ENCODE assay signal across 2 cellular contexts in the genomic region with DNA sequence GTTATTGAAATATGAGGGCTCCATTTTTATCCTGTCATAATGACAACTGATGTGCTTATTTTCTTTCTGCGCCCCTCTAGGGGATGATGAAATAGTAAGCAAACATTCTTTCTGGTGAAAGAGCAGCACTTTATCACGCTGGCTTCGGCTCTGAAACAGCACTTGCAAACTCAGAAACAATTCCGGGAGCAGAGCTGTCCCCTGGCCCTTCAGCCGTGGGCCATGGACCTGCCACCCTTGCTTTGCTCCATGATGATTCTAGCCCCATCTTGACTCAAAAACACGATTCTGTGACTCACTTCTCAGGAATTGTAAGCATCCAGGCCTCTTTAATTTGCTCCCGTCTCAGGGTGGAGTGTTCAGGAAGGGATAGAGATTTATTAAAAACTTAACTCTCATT.
TF ChIP-seq lines count a peak whose summit lies in the region.

No MANE protein-coding gene starts in this region.

TF ChIP-seq in GM23338, 12 proteins besides CTCF, POLR2A, EP300 and RAD21 (continues in another document):
- no peak for TF ChIP-seq ZNF331 (CRISPR knock-in tag; IDR thresholded peaks at IDR 0.05; ENCODE audit: low read depth)
- no peak for TF ChIP-seq ZNF114 (CRISPR knock-in tag; IDR thresholded peaks at IDR 0.05)
- no peak for TF ChIP-seq POLR2AphosphoS5 (IDR thresholded peaks at IDR 0.05; ENCODE audit: low read depth)
- TF ChIP-seq NANOG (IDR thresholded peaks at IDR 0.05; ENCODE audit: borderline replicate concordance) = no peak
- TF ChIP-seq CREB1 (CRISPR knock-in tag; IDR thresholded peaks at IDR 0.05; ENCODE audit: low read depth) = no peak
- no peak for TF ChIP-seq EZH2phosphoT487 (IDR thresholded peaks at IDR 0.05; ENCODE audit: unreplicated experiment)
- TF ChIP-seq, protein P1, sequence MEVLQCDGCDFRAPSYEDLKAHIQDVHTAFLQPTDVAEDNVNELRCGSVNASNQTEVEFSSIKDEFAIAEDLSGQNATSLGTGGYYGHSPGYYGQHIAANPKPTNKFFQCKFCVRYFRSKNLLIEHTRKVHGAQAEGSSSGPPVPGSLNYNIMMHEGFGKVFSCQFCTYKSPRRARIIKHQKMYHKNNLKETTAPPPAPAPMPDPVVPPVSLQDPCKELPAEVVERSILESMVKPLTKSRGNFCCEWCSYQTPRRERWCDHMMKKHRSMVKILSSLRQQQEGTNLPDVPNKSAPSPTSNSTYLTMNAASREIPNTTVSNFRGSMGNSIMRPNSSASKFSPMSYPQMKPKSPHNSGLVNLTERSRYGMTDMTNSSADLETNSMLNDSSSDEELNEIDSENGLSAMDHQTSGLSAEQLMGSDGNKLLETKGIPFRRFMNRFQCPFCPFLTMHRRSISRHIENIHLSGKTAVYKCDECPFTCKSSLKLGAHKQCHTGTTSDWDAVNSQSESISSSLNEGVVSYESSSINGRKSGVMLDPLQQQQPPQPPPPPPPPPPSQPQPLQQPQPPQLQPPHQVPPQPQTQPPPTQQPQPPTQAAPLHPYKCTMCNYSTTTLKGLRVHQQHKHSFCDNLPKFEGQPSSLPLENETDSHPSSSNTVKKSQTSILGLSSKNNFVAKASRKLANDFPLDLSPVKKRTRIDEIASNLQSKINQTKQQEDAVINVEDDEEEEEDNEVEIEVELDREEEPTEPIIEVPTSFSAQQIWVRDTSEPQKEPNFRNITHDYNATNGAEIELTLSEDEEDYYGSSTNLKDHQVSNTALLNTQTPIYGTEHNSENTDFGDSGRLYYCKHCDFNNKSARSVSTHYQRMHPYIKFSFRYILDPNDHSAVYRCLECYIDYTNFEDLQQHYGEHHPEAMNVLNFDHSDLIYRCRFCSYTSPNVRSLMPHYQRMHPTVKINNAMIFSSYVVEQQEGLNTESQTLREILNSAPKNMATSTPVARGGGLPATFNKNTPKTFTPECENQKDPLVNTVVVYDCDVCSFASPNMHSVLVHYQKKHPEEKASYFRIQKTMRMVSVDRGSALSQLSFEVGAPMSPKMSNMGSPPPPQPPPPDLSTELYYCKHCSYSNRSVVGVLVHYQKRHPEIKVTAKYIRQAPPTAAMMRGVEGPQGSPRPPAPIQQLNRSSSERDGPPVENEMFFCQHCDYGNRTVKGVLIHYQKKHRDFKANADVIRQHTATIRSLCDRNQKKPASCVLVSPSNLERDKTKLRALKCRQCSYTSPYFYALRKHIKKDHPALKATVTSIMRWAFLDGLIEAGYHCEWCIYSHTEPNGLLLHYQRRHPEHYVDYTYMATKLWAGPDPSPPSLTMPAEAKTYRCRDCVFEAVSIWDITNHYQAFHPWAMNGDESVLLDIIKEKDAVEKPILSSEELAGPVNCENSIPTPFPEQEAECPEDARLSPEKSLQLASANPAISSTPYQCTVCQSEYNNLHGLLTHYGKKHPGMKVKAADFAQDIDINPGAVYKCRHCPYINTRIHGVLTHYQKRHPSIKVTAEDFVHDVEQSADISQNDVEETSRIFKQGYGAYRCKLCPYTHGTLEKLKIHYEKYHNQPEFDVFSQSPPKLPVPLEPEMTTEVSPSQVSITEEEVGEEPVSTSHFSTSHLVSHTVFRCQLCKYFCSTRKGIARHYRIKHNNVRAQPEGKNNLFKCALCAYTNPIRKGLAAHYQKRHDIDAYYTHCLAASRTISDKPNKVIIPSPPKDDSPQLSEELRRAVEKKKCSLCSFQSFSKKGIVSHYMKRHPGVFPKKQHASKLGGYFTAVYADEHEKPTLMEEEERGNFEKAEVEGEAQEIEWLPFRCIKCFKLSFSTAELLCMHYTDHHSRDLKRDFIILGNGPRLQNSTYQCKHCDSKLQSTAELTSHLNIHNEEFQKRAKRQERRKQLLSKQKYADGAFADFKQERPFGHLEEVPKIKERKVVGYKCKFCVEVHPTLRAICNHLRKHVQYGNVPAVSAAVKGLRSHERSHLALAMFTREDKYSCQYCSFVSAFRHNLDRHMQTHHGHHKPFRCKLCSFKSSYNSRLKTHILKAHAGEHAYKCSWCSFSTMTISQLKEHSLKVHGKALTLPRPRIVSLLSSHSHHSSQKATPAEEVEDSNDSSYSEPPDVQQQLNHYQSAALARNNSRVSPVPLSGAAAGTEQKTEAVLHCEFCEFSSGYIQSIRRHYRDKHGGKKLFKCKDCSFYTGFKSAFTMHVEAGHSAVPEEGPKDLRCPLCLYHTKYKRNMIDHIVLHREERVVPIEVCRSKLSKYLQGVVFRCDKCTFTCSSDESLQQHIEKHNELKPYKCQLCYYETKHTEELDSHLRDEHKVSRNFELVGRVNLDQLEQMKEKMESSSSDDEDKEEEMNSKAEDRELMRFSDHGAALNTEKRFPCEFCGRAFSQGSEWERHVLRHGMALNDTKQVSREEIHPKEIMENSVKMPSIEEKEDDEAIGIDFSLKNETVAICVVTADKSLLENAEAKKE (CRISPR knock-in tag; IDR thresholded peaks at IDR 0.05) = no peak
- no peak for TF ChIP-seq EZH2 (IDR thresholded peaks at IDR 0.05; ENCODE audit: low read depth, unreplicated experiment)
- no peak for TF ChIP-seq STAT1 (IDR thresholded peaks at IDR 0.05; ENCODE audit: unreplicated experiment)
- no peak for TF ChIP-seq JUNB (IDR thresholded peaks at IDR 0.05; ENCODE audit: unreplicated experiment)
- TF ChIP-seq, protein P2, sequence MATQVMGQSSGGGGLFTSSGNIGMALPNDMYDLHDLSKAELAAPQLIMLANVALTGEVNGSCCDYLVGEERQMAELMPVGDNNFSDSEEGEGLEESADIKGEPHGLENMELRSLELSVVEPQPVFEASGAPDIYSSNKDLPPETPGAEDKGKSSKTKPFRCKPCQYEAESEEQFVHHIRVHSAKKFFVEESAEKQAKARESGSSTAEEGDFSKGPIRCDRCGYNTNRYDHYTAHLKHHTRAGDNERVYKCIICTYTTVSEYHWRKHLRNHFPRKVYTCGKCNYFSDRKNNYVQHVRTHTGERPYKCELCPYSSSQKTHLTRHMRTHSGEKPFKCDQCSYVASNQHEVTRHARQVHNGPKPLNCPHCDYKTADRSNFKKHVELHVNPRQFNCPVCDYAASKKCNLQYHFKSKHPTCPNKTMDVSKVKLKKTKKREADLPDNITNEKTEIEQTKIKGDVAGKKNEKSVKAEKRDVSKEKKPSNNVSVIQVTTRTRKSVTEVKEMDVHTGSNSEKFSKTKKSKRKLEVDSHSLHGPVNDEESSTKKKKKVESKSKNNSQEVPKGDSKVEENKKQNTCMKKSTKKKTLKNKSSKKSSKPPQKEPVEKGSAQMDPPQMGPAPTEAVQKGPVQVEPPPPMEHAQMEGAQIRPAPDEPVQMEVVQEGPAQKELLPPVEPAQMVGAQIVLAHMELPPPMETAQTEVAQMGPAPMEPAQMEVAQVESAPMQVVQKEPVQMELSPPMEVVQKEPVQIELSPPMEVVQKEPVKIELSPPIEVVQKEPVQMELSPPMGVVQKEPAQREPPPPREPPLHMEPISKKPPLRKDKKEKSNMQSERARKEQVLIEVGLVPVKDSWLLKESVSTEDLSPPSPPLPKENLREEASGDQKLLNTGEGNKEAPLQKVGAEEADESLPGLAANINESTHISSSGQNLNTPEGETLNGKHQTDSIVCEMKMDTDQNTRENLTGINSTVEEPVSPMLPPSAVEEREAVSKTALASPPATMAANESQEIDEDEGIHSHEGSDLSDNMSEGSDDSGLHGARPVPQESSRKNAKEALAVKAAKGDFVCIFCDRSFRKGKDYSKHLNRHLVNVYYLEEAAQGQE (IDR thresholded peaks at IDR 0.05; ENCODE audit: unreplicated experiment) = no peak

TF ChIP-seq in K562, 482 proteins besides CTCF, POLR2A, EP300 and RAD21:
- no peak for TF ChIP-seq SP2 (IDR thresholded peaks at IDR 0.05; ENCODE audit: extremely low read depth, low read depth, low read length, poor library complexity, severe bottlenecking)
- TF ChIP-seq NR2C2 (CRISPR knock-in tag; IDR thresholded peaks at IDR 0.05) = no peak
- peak; percentile 23; the same call in 1 of the 2 replicates for TF ChIP-seq NR2C2 (tag; IDR thresholded peaks at IDR 0.05)
- no peak for TF ChIP-seq CEBPG (CRISPR knock-in tag; IDR thresholded peaks at IDR 0.05)
- TF ChIP-seq CEBPG (tag; conservative IDR thresholded peaks at IDR 0.05 in 1 of 2, IDR thresholded peaks at IDR 0.05 in 1 of 2) = peak; percentile 62 to 78
- TF ChIP-seq, protein P3, sequence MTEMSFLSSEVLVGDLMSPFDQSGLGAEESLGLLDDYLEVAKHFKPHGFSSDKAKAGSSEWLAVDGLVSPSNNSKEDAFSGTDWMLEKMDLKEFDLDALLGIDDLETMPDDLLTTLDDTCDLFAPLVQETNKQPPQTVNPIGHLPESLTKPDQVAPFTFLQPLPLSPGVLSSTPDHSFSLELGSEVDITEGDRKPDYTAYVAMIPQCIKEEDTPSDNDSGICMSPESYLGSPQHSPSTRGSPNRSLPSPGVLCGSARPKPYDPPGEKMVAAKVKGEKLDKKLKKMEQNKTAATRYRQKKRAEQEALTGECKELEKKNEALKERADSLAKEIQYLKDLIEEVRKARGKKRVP (CRISPR knock-in tag; IDR thresholded peaks at IDR 0.05) = peak; percentile 82
- TF ChIP-seq, protein P4, sequence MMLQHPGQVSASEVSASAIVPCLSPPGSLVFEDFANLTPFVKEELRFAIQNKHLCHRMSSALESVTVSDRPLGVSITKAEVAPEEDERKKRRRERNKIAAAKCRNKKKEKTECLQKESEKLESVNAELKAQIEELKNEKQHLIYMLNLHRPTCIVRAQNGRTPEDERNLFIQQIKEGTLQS (IDR thresholded peaks at IDR 0.05) = peak; percentile 45; the same call in 1 of the 2 replicates
- TF ChIP-seq, protein P4 (CRISPR knock-in tag; conservative IDR thresholded peaks at IDR 0.05) = no peak
- TF ChIP-seq ZNF583 (CRISPR knock-in tag; IDR thresholded peaks at IDR 0.05) = no peak
- no peak for TF ChIP-seq RBM25 (IDR thresholded peaks at IDR 0.05; ENCODE audit: low read depth, low read length, severe bottlenecking)
